Comparison of ENCODE assay signal across 15 cellular contexts in the genomic region with DNA sequence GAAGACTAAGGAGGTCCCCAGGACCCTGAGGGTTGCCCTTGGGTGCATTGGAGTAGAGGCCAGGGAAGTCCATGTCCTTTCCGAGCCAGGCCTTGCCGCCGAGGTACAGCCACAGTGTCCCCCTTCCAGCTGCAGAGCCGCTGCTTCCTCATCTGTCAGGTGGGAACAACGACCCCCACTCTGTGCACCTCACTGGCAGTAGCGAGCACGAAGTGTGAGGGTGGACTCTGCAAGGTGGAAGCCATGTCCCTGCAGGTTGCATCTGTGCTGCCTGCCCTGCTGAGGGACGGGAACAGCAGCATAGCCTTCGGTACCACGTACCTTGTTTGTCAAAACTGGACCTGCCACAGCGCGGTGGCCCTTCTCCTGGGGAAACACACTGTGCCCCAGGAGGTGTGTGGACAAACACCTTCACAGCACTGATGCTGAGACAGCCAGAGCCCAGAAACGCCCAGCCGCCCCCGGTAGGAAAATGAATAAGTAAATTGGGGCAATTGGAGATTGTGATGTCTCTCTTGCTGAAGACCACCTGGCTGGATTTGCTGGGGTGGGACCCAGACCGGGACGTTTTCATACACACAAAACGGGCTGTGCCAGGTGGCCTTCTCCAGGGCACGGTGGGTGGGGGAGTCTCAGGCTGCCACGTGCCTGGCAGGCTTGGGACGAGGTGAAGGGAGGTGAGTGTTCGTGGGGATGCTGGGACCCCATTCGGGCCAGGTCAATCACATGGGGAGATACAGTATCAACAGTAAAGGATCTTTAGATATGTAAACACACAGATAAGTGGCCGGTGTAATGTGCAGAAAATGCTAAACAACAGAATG.
A peak's percentile ranks its signal among the peaks of the same experiment; 100 is the strongest.
DNase-seq lines count a peak whose midpoint lies in the region; ATAC-seq, FAIRE-seq and TF ChIP-seq lines count a peak whose summit lies in the region.
"Had no signal": no experiment of that assay in that cellular context is flagged by ENCODE, and none has a peak within 500 bp of the region (broad histone marks: within the 10 kb centered on the region; RNA-seq: fewer than 3 reads in every experiment).

No MANE protein-coding gene starts in this region.

- H2AK5ac ChIP-seq in IMR-90 (ENCODE audit: low read depth, low read length) = no peak overlapping the region

- H3K36me3 ChIP-seq in right atrium auricular region (no peaks in the 10 kb centered on the region), IMR-90 (ENCODE audit: control insufficient read depth, insufficient read depth, low read length) (no peaks in the 10 kb centered on the region), lower lobe of right lung (no peaks in the 10 kb centered on the region), WERI-Rb-1 (no peaks in the 10 kb centered on the region)

- no peak overlapping the region for H2BK5ac ChIP-seq in IMR-90 (ENCODE audit: low read depth, low read length, poor library complexity, severe bottlenecking)

- H3K27ac ChIP-seq in right atrium auricular region (no peak overlapping the region), IMR-90 (ENCODE audit: insufficient read depth, low read length) (no peak overlapping the region), lower lobe of right lung (no peak overlapping the region), WERI-Rb-1 (no peak overlapping the region)
- H3K27ac ChIP-seq: A549, GM23248 had no signal

- H4K91ac ChIP-seq in IMR-90 (ENCODE audit: insufficient read depth, low read depth, low read length) = no peak overlapping the region

- CTCF ChIA-PET in IMR-90 (lab: Yijun Ruan, JAX) = interaction anchor here (0.6 kb wide), 1 partner anchor 193 kb away, joined by 3 read pairs; no protein-coding TSS in a partner anchor

- H3K4ac ChIP-seq in IMR-90 (ENCODE audit: low read depth, low read length) = no peak overlapping the region

- no peaks in the 10 kb centered on the region for H3K9me1 ChIP-seq in IMR-90 (ENCODE audit: insufficient read depth, low read length)

- no peaks in the 10 kb centered on the region for H4K20me1 ChIP-seq in IMR-90 (ENCODE audit: insufficient read depth, low read length)

- no peak overlapping the region for H3K18ac ChIP-seq in IMR-90 (ENCODE audit: low read depth, low read length)

- no peak for TF ChIP-seq POLR2A in IMR-90 (IDR thresholded peaks at IDR 0.05; ENCODE audit: low read depth, low read length)

- DNase-seq in Right ventricle myocardium inferior (ENCODE audit: missing footprints) (peak; percentile 47), right atrium auricular region (ENCODE audit: low spot score) (no peak), IMR-90 (no peak), lower lobe of right lung (peak; percentile 39), urothelium cell line (ENCODE audit: low spot score) (no peak), WERI-Rb-1 (no peak)
- DNase-seq: GM23248, NCI-H1105, NCI-H2081 treated with DMSO at 0.1 percent for 48 hours, NCI-H748 treated with DMSO at 0.1 percent for 48 hours had no signal

- ATAC-seq in Right ventricle myocardium inferior (no peak), IMR-90 (ENCODE audit: low read depth) (0 out of 2 replicates have a peak, but pooled peaks have one; percentile 17), lower lobe of right lung (no peak), HG03354 (IDR thresholded peaks at IDR 0.05; ENCODE audit: poor library complexity, severe bottlenecking, unreplicated experiment) (no peak)
- ATAC-seq: A549, HCT116 had no signal

- WGBS in IMR-90 (ENCODE audit: extremely low coverage in 2 of 2, insufficient read length in 1 of 2), 2 experiments = 90% methylated on average over 5 of the region's 24 CpGs; no CpG with 5 or more reads in 1 of the 2 experiments

- in situ Hi-C loops in IMR-90 (cut with MboI; ENCODE audit: low sequenced_read_pairs) = no loop called here

- no peak overlapping the region for H3K23ac ChIP-seq in IMR-90 (ENCODE audit: low read depth, low read length)

- H3K27me3 ChIP-seq in right atrium auricular region = no peaks in the 10 kb centered on the region
- H3K27me3 ChIP-seq in IMR-90 (ENCODE audit: control insufficient read depth, insufficient read depth, low read length) = no peaks in the 10 kb centered on the region; the same call in 1 of the 2 replicates
- peaks cover 8% of the 10 kb centered on the region for H3K27me3 ChIP-seq in lower lobe of right lung (ENCODE audit: low read depth)
- H3K27me3 ChIP-seq in WERI-Rb-1 (ENCODE audit: insufficient read depth, low read depth, severe bottlenecking) = no peaks in the 10 kb centered on the region

- H2BK120ac ChIP-seq in IMR-90 (ENCODE audit: low read depth, low read length) = no peak overlapping the region

- peak overlapping the region; percentile 5 for H2AK9ac ChIP-seq in IMR-90 (replicated peaks; ENCODE audit: low read depth, low read length, poor library complexity)

- no peak for TF ChIP-seq RAD21 in IMR-90 (IDR thresholded peaks at IDR 0.05; ENCODE audit: low read length)

- H3K9me3 ChIP-seq in right atrium auricular region (no peaks in the 10 kb centered on the region), IMR-90 (ENCODE audit: control insufficient read depth, insufficient read depth, low read length) (no peaks in the 10 kb centered on the region; the same call in 1 of the 2 replicates), lower lobe of right lung (no peaks in the 10 kb centered on the region), WERI-Rb-1 (ENCODE audit: severe bottlenecking) (peaks cover 3% of the 10 kb centered on the region)
- H3K9me3 ChIP-seq: A549 had no signal

- no peak overlapping the region for H3K56ac ChIP-seq in IMR-90 (ENCODE audit: extremely low read depth, insufficient read depth, low read length)

- no peak overlapping the region for H2AFZ ChIP-seq in IMR-90 (replicated peaks; ENCODE audit: low read length, poor library complexity)
- H2AFZ ChIP-seq: GM23248 had no signal

- no peak overlapping the region for H3K9ac ChIP-seq in IMR-90 (ENCODE audit: low read depth, low read length)
- H3K9ac ChIP-seq: GM23248 had no signal

- no TSS peak for BruUV-seq in IMR-90 (replicated peaks; lab: Mats Ljungman, UMichigan)

- intact Hi-C loops in Right ventricle myocardium inferior (cut with DNase I) = no loop called here
- intact Hi-C loops in IMR-90 (cut with micrococcal nuclease) = no loop called here
- intact Hi-C loops in lower lobe of right lung (cut with DNase I) = no loop called here

- FAIRE-seq in urothelium cell line (lab: Jason Lieb, UNC) = peak; percentile 71
- FAIRE-seq: A549, D721Med, GM12891 had no signal

- H3K4me3 ChIP-seq in right atrium auricular region = no peak overlapping the region
- no peak overlapping the region for H3K4me3 ChIP-seq in IMR-90 (ENCODE audit: insufficient read depth, low read depth, low read length)
- no peak overlapping the region for H3K4me3 ChIP-seq in lower lobe of right lung
- no peak overlapping the region for H3K4me3 ChIP-seq in WERI-Rb-1 (ENCODE audit: low read depth, low read length)
- H3K4me3 ChIP-seq: A549, GM23248 had no signal

- H3K4me2 ChIP-seq in IMR-90 (ENCODE audit: low read depth, low read length) = no peak overlapping the region
- H3K4me2 ChIP-seq: A549 had no signal

- H4K8ac ChIP-seq in IMR-90 (ENCODE audit: low read depth in 2 of 2, low read length in 2 of 2) = no peak overlapping the region

- H3K14ac ChIP-seq in IMR-90 (replicated peaks; ENCODE audit: low read depth, low read length) = no peak overlapping the region

- no peaks in the 10 kb centered on the region for H3K79me1 ChIP-seq in IMR-90 (ENCODE audit: low read depth in 1 of 2, low read length in 2 of 2)

- dilution Hi-C loops in IMR-90 (cut with HindIII; ENCODE audit: low sequenced_read_pairs, unreplicated experiment) = no loop called here

- H4K5ac ChIP-seq in IMR-90 (ENCODE audit: low read depth, low read length) = no peak overlapping the region

- no peaks in the 10 kb centered on the region for H3K4me1 ChIP-seq in right atrium auricular region
- H3K4me1 ChIP-seq in IMR-90 (ENCODE audit: control insufficient read depth, insufficient read depth, low read length) = peaks cover 2% of the 10 kb centered on the region; the same call in 1 of the 2 replicates
- H3K4me1 ChIP-seq in lower lobe of right lung = no peaks in the 10 kb centered on the region
- H3K4me1 ChIP-seq: A549 had no signal

- POLR2A ChIA-PET in IMR-90 (lab: Charles Lee; ENCODE audit: unreplicated experiment) = no interaction called here

- H2BK15ac ChIP-seq in IMR-90 (ENCODE audit: low read depth, low read length) = no peak overlapping the region

- H2BK20ac ChIP-seq in IMR-90 (ENCODE audit: low read depth, low read length) = no peak overlapping the region

- no peak for TF ChIP-seq CTCF in right atrium auricular region (IDR thresholded peaks at IDR 0.05)
- TF ChIP-seq CTCF in IMR-90 (conservative IDR thresholded peaks at IDR 0.05; ENCODE audit: low read depth, low read length) = no peak
- TF ChIP-seq CTCF in lower lobe of right lung (IDR thresholded peaks at IDR 0.05) = no peak
- TF ChIP-seq CTCF in WERI-Rb-1 (IDR thresholded peaks at IDR 0.05; ENCODE audit: low read depth, low read length) = no peak

TF ChIP-seq in IMR-90, 13 proteins besides CTCF, POLR2A, EP300 and RAD21:
- TF ChIP-seq BHLHE40 (IDR thresholded peaks at IDR 0.05; ENCODE audit: low read depth, low read length) = no peak

Comparison
In these comparisons a context has a peak if more than half of its experiments do, and no peak if none do; other contexts are left out.
1. DNase-seq: peak in Right ventricle myocardium inferior (single experiment) and lower lobe of right lung (single experiment); none in right atrium auricular region (single experiment), IMR-90 (single experiment), urothelium cell line (single experiment) and WERI-Rb-1 (single experiment).